In genomic region chr16:2959206-2959605, GRCh38 we compare ENCODE assay signal across 17 cellular contexts. TPM values are rescaled to one million over a fixed set of nuclear protein-coding genes. Genes with fewer than 3 reads are reported as not detected.
DNase-seq lines count a peak whose midpoint lies in the region; ATAC-seq and TF ChIP-seq lines count a peak whose summit lies in the region.
"Had no signal": no experiment of that assay in that cellular context is flagged by ENCODE, and none has a peak within 500 bp of the region (broad histone marks: within the 10 kb centered on the region; RNA-seq: fewer than 3 reads in every experiment).

No MANE protein-coding gene starts in this region.

- no peaks in the 10 kb centered on the region for H3K36me3 ChIP-seq in MM.1S (replicated peaks; ENCODE audit: insufficient read depth, low read length)

- peaks cover 12% of the 10 kb centered on the region for H3K4me1 ChIP-seq in MM.1S (ENCODE audit: low read length)

- no peaks in the 10 kb centered on the region for H4K20me1 ChIP-seq in MM.1S (ENCODE audit: insufficient read depth, low read length)

- CTCF ChIA-PET in activated naive CD4-positive, alpha-beta T cell treated with anti-CD3 and anti-CD28 coated beads for 36 hours (lab: Charles Lee) = interaction anchor here (1.4 kb wide), 1 partner anchor 32 kb away, joined by 4 read pairs; no protein-coding TSS in a partner anchor

- no peak for ATAC-seq in HG02840 (IDR thresholded peaks at IDR 0.05; ENCODE audit: low FRiP score, unreplicated experiment)
- ATAC-seq: HCT116, HepG2 had no signal

- H2AFZ ChIP-seq in MM.1S (ENCODE audit: low read length) = no peak overlapping the region

- no peaks in the 10 kb centered on the region for H3K9me3 ChIP-seq in MM.1S (replicated peaks; ENCODE audit: insufficient read depth, low read length)

- no peaks in the 10 kb centered on the region for H3K36me3 Mint-ChIP-seq in activated naive CD4-positive, alpha-beta T cell treated with anti-CD3 and anti-CD28 coated beads, Interleukin-2, amount 50 U/mL, for 24 hours
- no peaks in the 10 kb centered on the region for H3K36me3 Mint-ChIP-seq in activated naive CD4-positive, alpha-beta T cell treated with anti-CD3 and anti-CD28 coated beads for 36 hours (ENCODE audit: low read depth)
- no peaks in the 10 kb centered on the region for H3K36me3 Mint-ChIP-seq in activated T-cell treated with anti-CD3 and anti-CD28 coated beads, Interleukin-2, amount 50 U/mL, for 24 hours (ENCODE audit: low read depth)

- no peak overlapping the region for H3K27ac ChIP-seq in MM.1S (ENCODE audit: low read length)
- H3K27ac ChIP-seq: RWPE1 had no signal

- no peak for DNase-seq in activated naive CD4-positive, alpha-beta T cell treated with anti-CD3 and anti-CD28 coated beads for 36 hours
- DNase-seq in MM.1S (no peak), islet precursor cell (peak; percentile 44), T-helper 2 cell (no peak)
- DNase-seq in activated T-cell treated with anti-CD3 and anti-CD28 coated beads, Interleukin-2, amount 50 U/mL, for 24 hours = no peak
- DNase-seq: C1 segment of cervical spinal cord, GF-D8, NCI-H1092, NCI-H146, NCI-H510A treated with DMSO at 0.1 percent for 48 hours, OCI-M1 had no signal

- no peaks in the 10 kb centered on the region; the same call in 1 of the 2 replicates for H3F3A ChIP-seq in MM.1S (ENCODE audit: insufficient read depth, low read length)

- no peak for TF ChIP-seq CTCF in MM.1S (IDR thresholded peaks at IDR 0.05; ENCODE audit: low read length)

- no peak overlapping the region for H3K4me3 Mint-ChIP-seq in activated naive CD4-positive, alpha-beta T cell treated with anti-CD3 and anti-CD28 coated beads, Interleukin-2, amount 50 U/mL, for 24 hours
- no peak overlapping the region for H3K4me3 Mint-ChIP-seq in activated naive CD4-positive, alpha-beta T cell treated with anti-CD3 and anti-CD28 coated beads for 36 hours
- H3K4me3 Mint-ChIP-seq in activated T-cell treated with anti-CD3 and anti-CD28 coated beads, Interleukin-2, amount 50 U/mL, for 24 hours = no peak overlapping the region

- no peak overlapping the region for H3K9ac ChIP-seq in MM.1S (ENCODE audit: low read length)

- peaks cover 8% of the 10 kb centered on the region for H3K4me1 Mint-ChIP-seq in activated naive CD4-positive, alpha-beta T cell treated with anti-CD3 and anti-CD28 coated beads, Interleukin-2, amount 50 U/mL, for 24 hours
- H3K4me1 Mint-ChIP-seq in activated naive CD4-positive, alpha-beta T cell treated with anti-CD3 and anti-CD28 coated beads for 36 hours (ENCODE audit: low read depth) = peaks cover 18% of the 10 kb centered on the region
- H3K4me1 Mint-ChIP-seq in activated T-cell treated with anti-CD3 and anti-CD28 coated beads, Interleukin-2, amount 50 U/mL, for 24 hours (ENCODE audit: low read depth) = peaks cover 16% of the 10 kb centered on the region

- H3K79me2 ChIP-seq in MM.1S (ENCODE audit: low read length) = no peaks in the 10 kb centered on the region

- H3K27me3 ChIP-seq in MM.1S (replicated peaks; ENCODE audit: insufficient read depth, low read length) = peaks cover 33% of the 10 kb centered on the region

- H3K27ac Mint-ChIP-seq in activated naive CD4-positive, alpha-beta T cell treated with anti-CD3 and anti-CD28 coated beads, Interleukin-2, amount 50 U/mL, for 24 hours = peak overlapping the region; percentile 18
- H3K27ac Mint-ChIP-seq in activated naive CD4-positive, alpha-beta T cell treated with anti-CD3 and anti-CD28 coated beads for 36 hours = no peak overlapping the region
- no peak overlapping the region for H3K27ac Mint-ChIP-seq in activated T-cell treated with anti-CD3 and anti-CD28 coated beads, Interleukin-2, amount 50 U/mL, for 24 hours

- H3K27me3 Mint-ChIP-seq in activated naive CD4-positive, alpha-beta T cell treated with anti-CD3 and anti-CD28 coated beads, Interleukin-2, amount 50 U/mL, for 24 hours = peaks cover 3% of the 10 kb centered on the region
- H3K27me3 Mint-ChIP-seq in activated naive CD4-positive, alpha-beta T cell treated with anti-CD3 and anti-CD28 coated beads for 36 hours (ENCODE audit: low read depth) = peaks cover 22% of the 10 kb centered on the region
- H3K27me3 Mint-ChIP-seq in activated T-cell treated with anti-CD3 and anti-CD28 coated beads, Interleukin-2, amount 50 U/mL, for 24 hours = peaks cover 45% of the 10 kb centered on the region

- peak overlapping the region; percentile 21; the same call in 1 of the 2 replicates for H3K4me2 ChIP-seq in MM.1S (ENCODE audit: low read depth, low read length)

- no peaks in the 10 kb centered on the region for H3K9me2 ChIP-seq in MM.1S (replicated peaks; ENCODE audit: insufficient read depth, low read length)

- no peaks in the 10 kb centered on the region for H3K9me3 Mint-ChIP-seq in activated naive CD4-positive, alpha-beta T cell treated with anti-CD3 and anti-CD28 coated beads, Interleukin-2, amount 50 U/mL, for 24 hours
- no peaks in the 10 kb centered on the region for H3K9me3 Mint-ChIP-seq in activated naive CD4-positive, alpha-beta T cell treated with anti-CD3 and anti-CD28 coated beads for 36 hours
- H3K9me3 Mint-ChIP-seq in activated T-cell treated with anti-CD3 and anti-CD28 coated beads, Interleukin-2, amount 50 U/mL, for 24 hours = no peaks in the 10 kb centered on the region

- no peak overlapping the region for H3K4me3 ChIP-seq in MM.1S (ENCODE audit: low read length)

- intact Hi-C loops in activated naive CD4-positive, alpha-beta T cell treated with anti-CD3 and anti-CD28 coated beads for 36 hours (cut with micrococcal nuclease) = no loop called here

RNA-seq across cellular contexts. Expression of gene KREMEN2, which starts 4.9 kb away (rescaled TPM):
- total RNA-seq in activated naive CD4-positive, alpha-beta T cell treated with anti-CD3 and anti-CD28 coated beads for 36 hours = not detected

RNA-seq across cellular contexts. Expression of gene PAQR4, which starts 9.9 kb away (rescaled TPM):
- total RNA-seq in activated naive CD4-positive, alpha-beta T cell treated with anti-CD3 and anti-CD28 coated beads for 36 hours = 10 to 100 TPM; 25.8 to 28.2 TPM

RNA-seq across cellular contexts. Expression of gene PKMYT1, which starts 21.0 kb away (rescaled TPM):
- 100 to 1,000 TPM; 128 to 136 TPM for total RNA-seq in activated naive CD4-positive, alpha-beta T cell treated with anti-CD3 and anti-CD28 coated beads for 36 hours

RNA-seq across cellular contexts. Expression of gene FLYWCH1, which starts 47.5 kb away (rescaled TPM):
- 10 to 100 TPM; 33.5 to 35.4 TPM for total RNA-seq in activated naive CD4-positive, alpha-beta T cell treated with anti-CD3 and anti-CD28 coated beads for 36 hours

RNA-seq across cellular contexts. Expression of gene CLDN9, which starts 53.5 kb away (rescaled TPM):
- total RNA-seq in activated naive CD4-positive, alpha-beta T cell treated with anti-CD3 and anti-CD28 coated beads for 36 hours = not detected
- total RNA-seq: Daoy had no signal
